In the genomic region with DNA sequence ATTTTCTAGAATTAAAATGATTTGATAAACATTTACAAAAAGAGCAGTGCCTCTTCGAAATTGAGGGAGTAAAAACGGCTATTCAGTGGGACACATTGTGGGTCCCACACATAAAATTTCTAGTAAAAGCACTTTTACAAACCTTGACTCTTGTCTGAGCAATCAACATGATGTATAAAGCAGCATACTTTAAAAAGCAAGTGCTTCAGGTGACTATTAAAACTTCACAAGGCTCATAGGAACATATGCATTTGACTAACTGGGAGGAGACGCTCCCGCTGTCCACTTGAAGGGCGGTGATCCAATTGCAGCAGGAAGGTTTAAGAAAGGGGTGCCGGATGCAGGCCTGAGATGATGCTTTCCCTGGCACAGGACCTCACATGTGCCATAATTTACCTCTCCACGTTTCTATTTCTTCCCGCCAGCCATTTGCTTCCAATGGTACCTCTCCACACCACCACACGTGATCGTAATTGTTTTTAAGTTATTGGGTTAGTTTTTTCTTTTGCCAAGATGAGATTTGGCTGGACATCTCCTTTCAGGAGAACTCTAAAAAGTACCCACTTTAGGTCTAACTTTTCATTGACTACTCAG, we compare ENCODE assay signal across 8 cellular contexts. TPM values are rescaled to one million over a fixed set of nuclear protein-coding genes. Genes with fewer than 3 reads are reported as not detected.
DNase-seq lines count a peak whose midpoint lies in the region; ATAC-seq and TF ChIP-seq lines count a peak whose summit lies in the region.

No MANE protein-coding gene starts in this region.

- H3K27ac Mint-ChIP-seq in CD4-positive, alpha-beta T cell = no peak overlapping the region
- H3K27ac Mint-ChIP-seq in naive thymus-derived CD4-positive, alpha-beta T cell = no peak overlapping the region

- peaks cover 75% of the 10 kb centered on the region for H3K27me3 ChIP-seq in CD4-positive, alpha-beta T cell (ENCODE audit: control insufficient read depth, insufficient read depth, low read length)
- H3K27me3 ChIP-seq in breast epithelium = peaks cover 3 to 63% of the 10 kb centered on the region in 2 donors
- H3K27me3 ChIP-seq in naive thymus-derived CD4-positive, alpha-beta T cell (ENCODE audit: control insufficient read depth in 2 of 2, insufficient read depth in 2 of 2, low read length in 2 of 2) = peaks cover 8 to 13% of the 10 kb centered on the region in 2 donors

- TF ChIP-seq CTCF in CD4-positive, alpha-beta T cell (IDR thresholded peaks at IDR 0.05) = no peak
- TF ChIP-seq CTCF in HEK293 (tag by site-specific recombination; IDR thresholded peaks at IDR 0.05) (no peak), breast epithelium (IDR thresholded peaks at IDR 0.05) (no peak)

- peaks cover 73% of the 10 kb centered on the region for H3K27me3 Mint-ChIP-seq in CD4-positive, alpha-beta T cell
- peaks cover 57 to 70% (median 61%) of the 10 kb centered on the region in 5 donors for H3K27me3 Mint-ChIP-seq in naive thymus-derived CD4-positive, alpha-beta T cell

- CTCF ChIA-PET in CD4-positive, alpha-beta T cell (lab: Charles Lee) = no interaction called here
- CTCF ChIA-PET in HEK293 (lab: Yijun Ruan, JAX) = interaction anchor here (0.6 kb wide), 1 partner anchor 171 kb away, joined by 3 read pairs; no protein-coding TSS in a partner anchor
- CTCF ChIA-PET in naive thymus-derived CD4-positive, alpha-beta T cell (lab: Charles Lee) = no interaction called here

- POLR2A ChIA-PET in CD4-positive, alpha-beta T cell (lab: Charles Lee) = no interaction called here
- POLR2A ChIA-PET in HEK293 (lab: Yijun Ruan, JAX) = interaction anchor here (1.1 kb wide), 1 partner anchor 106 kb away, joined by 4 read pairs; no protein-coding TSS in a partner anchor
- POLR2A ChIA-PET in naive thymus-derived CD4-positive, alpha-beta T cell (lab: Charles Lee) = no interaction called here

- no peaks in the 10 kb centered on the region for H3K36me3 Mint-ChIP-seq in CD4-positive, alpha-beta T cell (ENCODE audit: low read depth)
- peaks cover 0 to 4% (median 0%) of the 10 kb centered on the region in 5 donors for H3K36me3 Mint-ChIP-seq in naive thymus-derived CD4-positive, alpha-beta T cell

- H3K4me3 ChIP-seq in HEK293 (ENCODE audit: low read depth, low read length) = peak overlapping the region; percentile 74
- peak overlapping the region in 2 of 3 donors; percentile 62 to 72 for H3K4me3 ChIP-seq in breast epithelium
- no peak overlapping the region for H3K4me3 ChIP-seq in naive thymus-derived CD4-positive, alpha-beta T cell (ENCODE audit: low read length)

- no peaks in the 10 kb centered on the region; the same call in 1 of the 2 replicates for H3K4me1 ChIP-seq in HEK293 (ENCODE audit: control insufficient read depth, insufficient read depth, low read length)
- no peaks in the 10 kb centered on the region for H3K4me1 ChIP-seq in breast epithelium
- H3K4me1 ChIP-seq in naive thymus-derived CD4-positive, alpha-beta T cell (ENCODE audit: control insufficient read depth in 2 of 2, insufficient read depth in 2 of 2, low read length in 2 of 2) = no peaks in the 10 kb centered on the region

- H3K4me3 Mint-ChIP-seq in CD4-positive, alpha-beta T cell = peak overlapping the region; percentile 78
- peak overlapping the region; percentile 59 to 82 (median 72) for H3K4me3 Mint-ChIP-seq in naive thymus-derived CD4-positive, alpha-beta T cell

- intact Hi-C loops in CD4-positive, alpha-beta T cell (cut with DNase I, micrococcal nuclease) = no loop called here
- intact Hi-C loops in breast epithelium (cut with DNase I; ENCODE audit: low total_unique reads) = no loop called here
- intact Hi-C loops in naive thymus-derived CD4-positive, alpha-beta T cell (cut with micrococcal nuclease) = loop anchor here in 1 of 2 donors (5.0 kb wide), 1 partner anchor 564 kb away; no protein-coding TSS in a partner anchor

- TF ChIP-seq POLR2A in breast epithelium (IDR thresholded peaks at IDR 0.05) = no peak

- no peaks in the 10 kb centered on the region for H3K9me3 Mint-ChIP-seq in CD4-positive, alpha-beta T cell
- H3K9me3 Mint-ChIP-seq in naive thymus-derived CD4-positive, alpha-beta T cell = no peaks in the 10 kb centered on the region

- no peak for ATAC-seq in CD4-positive, alpha-beta T cell (ENCODE audit: poor library complexity)
- ATAC-seq in naive thymus-derived CD4-positive, alpha-beta T cell = no peak
- ATAC-seq in GM21381 (IDR thresholded peaks at IDR 0.05; ENCODE audit: unreplicated experiment) = no peak

- H3K36me3 ChIP-seq in HEK293 (ENCODE audit: control insufficient read depth in 2 of 2, insufficient read depth in 1 of 2, low read length in 2 of 2) (no peaks in the 10 kb centered on the region), breast epithelium (no peaks in the 10 kb centered on the region)
- H3K36me3 ChIP-seq in naive thymus-derived CD4-positive, alpha-beta T cell (ENCODE audit: control insufficient read depth in 2 of 3, insufficient read depth in 3 of 3, low read length in 3 of 3) = no peaks in the 10 kb centered on the region

- peaks cover 14% of the 10 kb centered on the region for H3K4me1 Mint-ChIP-seq in CD4-positive, alpha-beta T cell (ENCODE audit: low read depth)
- H3K4me1 Mint-ChIP-seq in naive thymus-derived CD4-positive, alpha-beta T cell = peaks cover 0 to 17% (median 11%) of the 10 kb centered on the region in 7 donors

- no peak for DNase-seq in CD4-positive, alpha-beta T cell
- DNase-seq in breast epithelium (ENCODE audit: low spot score in 2 of 2) = no peak
- no peak for DNase-seq in naive thymus-derived CD4-positive, alpha-beta T cell
- DNase-seq in NCI-H226 = no peak
- no peak for DNase-seq in GDM1 (lab: John Stamatoyannopoulos, UW)
- DNase-seq in kidney glomerular epithelial cell (lab: John Stamatoyannopoulos, UW) = no peak

- H3K27ac ChIP-seq in CD4-positive, alpha-beta T cell (ENCODE audit: low read depth, low read length) = no peak overlapping the region
- H3K27ac ChIP-seq in HEK293 (ENCODE audit: extremely low read depth, low read depth, low read length) = no peak overlapping the region
- H3K27ac ChIP-seq in breast epithelium = no peak overlapping the region
- no peak overlapping the region for H3K27ac ChIP-seq in naive thymus-derived CD4-positive, alpha-beta T cell (ENCODE audit: low read depth, low read length)

- H3K9me3 ChIP-seq in CD4-positive, alpha-beta T cell (ENCODE audit: control insufficient read depth, low read length) = no peaks in the 10 kb centered on the region
- H3K9me3 ChIP-seq in HEK293 (ENCODE audit: control insufficient read depth, insufficient read depth, low read depth, low read length) = no peaks in the 10 kb centered on the region
- no peaks in the 10 kb centered on the region for H3K9me3 ChIP-seq in breast epithelium
- no peaks in the 10 kb centered on the region for H3K9me3 ChIP-seq in naive thymus-derived CD4-positive, alpha-beta T cell (ENCODE audit: control insufficient read depth in 2 of 3, low read length in 3 of 3)

TF ChIP-seq in HEK293, 187 proteins besides CTCF, POLR2A, EP300 and RAD21 (continues in another document):
- TF ChIP-seq, protein P1, sequence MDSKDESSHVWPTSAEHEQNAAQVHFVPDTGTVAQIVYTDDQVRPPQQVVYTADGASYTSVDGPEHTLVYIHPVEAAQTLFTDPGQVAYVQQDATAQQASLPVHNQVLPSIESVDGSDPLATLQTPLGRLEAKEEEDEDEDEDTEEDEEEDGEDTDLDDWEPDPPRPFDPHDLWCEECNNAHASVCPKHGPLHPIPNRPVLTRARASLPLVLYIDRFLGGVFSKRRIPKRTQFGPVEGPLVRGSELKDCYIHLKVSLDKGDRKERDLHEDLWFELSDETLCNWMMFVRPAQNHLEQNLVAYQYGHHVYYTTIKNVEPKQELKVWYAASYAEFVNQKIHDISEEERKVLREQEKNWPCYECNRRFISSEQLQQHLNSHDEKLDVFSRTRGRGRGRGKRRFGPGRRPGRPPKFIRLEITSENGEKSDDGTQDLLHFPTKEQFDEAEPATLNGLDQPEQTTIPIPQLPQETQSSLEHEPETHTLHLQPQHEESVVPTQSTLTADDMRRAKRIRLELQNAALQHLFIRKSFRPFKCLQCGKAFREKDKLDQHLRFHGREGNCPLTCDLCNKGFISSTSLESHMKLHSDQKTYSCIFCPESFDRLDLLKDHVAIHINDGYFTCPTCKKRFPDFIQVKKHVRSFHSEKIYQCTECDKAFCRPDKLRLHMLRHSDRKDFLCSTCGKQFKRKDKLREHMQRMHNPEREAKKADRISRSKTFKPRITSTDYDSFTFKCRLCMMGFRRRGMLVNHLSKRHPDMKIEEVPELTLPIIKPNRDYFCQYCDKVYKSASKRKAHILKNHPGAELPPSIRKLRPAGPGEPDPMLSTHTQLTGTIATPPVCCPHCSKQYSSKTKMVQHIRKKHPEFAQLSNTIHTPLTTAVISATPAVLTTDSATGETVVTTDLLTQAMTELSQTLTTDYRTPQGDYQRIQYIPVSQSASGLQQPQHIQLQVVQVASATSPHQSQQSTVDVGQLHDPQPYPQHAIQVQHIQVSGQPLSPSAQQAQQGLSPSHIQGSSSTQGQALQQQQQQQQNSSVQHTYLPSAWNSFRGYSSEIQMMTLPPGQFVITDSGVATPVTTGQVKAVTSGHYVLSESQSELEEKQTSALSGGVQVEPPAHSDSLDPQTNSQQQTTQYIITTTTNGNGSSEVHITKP (tag by site-specific recombination; IDR thresholded peaks at IDR 0.05) = peak; percentile 15; the same call in 1 of the 2 replicates
- TF ChIP-seq ZNF121 (tag by site-specific recombination; IDR thresholded peaks at IDR 0.05) = no peak
- TF ChIP-seq ZNF341 (tag by site-specific recombination; IDR thresholded peaks at IDR 0.05; ENCODE audit: low read depth) = no peak

RNA-seq across cellular contexts. Expression of a gene that starts 1.8 kb away (rescaled TPM):
- total RNA-seq in CD4-positive, alpha-beta T cell = 1 to 10 TPM; 2.1 to 2.7 TPM
- total RNA-seq in breast epithelium = 10 to 100 TPM; 22.8 to 57.8 (median 24.3) TPM
- total RNA-seq in naive thymus-derived CD4-positive, alpha-beta T cell = 10 to 100 TPM in 1 of 5 experiments, 1 to 10 TPM in 3, not detected in 1; 1.9 to 38.9 (median 4.2) TPM
- 1 to 10 TPM in 1 of 2 donors, under 1 TPM in 1; 0.75 to 1.2 TPM for polyA plus RNA-seq in naive thymus-derived CD4-positive, alpha-beta T cell
